In the genomic region with DNA sequence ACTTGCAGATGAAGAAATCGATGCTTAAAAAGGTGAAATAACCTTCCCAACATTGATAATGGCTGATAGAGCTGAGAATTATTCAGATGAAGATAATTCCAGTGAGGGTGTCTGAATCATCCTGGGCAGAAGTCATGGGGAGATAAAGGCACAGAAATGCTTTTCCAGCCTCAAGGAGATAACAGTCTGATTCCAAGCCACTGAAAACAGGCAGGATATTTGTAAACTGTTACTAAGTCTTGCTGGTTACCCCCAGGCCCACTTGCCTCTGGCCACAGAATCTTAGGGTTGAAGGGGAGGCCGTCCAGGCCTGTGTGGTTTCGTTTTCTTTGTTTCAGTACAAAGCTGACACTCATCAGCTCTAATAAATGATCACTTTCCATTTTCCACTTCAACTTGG, we compare ENCODE assay signal across 16 cellular contexts.
A peak's percentile ranks its signal among the peaks of the same experiment; 100 is the strongest.
DNase-seq lines count a peak whose midpoint lies in the region; ATAC-seq, FAIRE-seq and TF ChIP-seq lines count a peak whose summit lies in the region.
"Had no signal": no experiment of that assay in that cellular context is flagged by ENCODE, and none has a peak within 500 bp of the region (broad histone marks: within the 10 kb centered on the region; RNA-seq: fewer than 3 reads in every experiment).

No MANE protein-coding gene starts in this region.

- H3K9me2 ChIP-seq in Karpas-422 (replicated peaks; ENCODE audit: insufficient read depth, low read length) (no peaks in the 10 kb centered on the region), PC-9 (ENCODE audit: insufficient read depth) (no peaks in the 10 kb centered on the region)

- intact Hi-C loops in PC-9 (cut with micrococcal nuclease; ENCODE audit: unreplicated experiment) (no loop called here), body of pancreas (cut with DNase I) (no loop called here)

- peak overlapping the region; percentile 20 for H3K27ac ChIP-seq in Karpas-422 (ENCODE audit: low read length)
- H3K27ac ChIP-seq in PC-9: no peak overlapping the region
- H3K27ac ChIP-seq in body of pancreas: no peak overlapping the region
- H3K27ac ChIP-seq: BLaER1 had no signal

- no peaks in the 10 kb centered on the region for H3K9me3 ChIP-seq in Karpas-422 (ENCODE audit: low read length)
- no peaks in the 10 kb centered on the region for H3K9me3 ChIP-seq in PC-9 (ENCODE audit: insufficient read depth, low read depth)
- no peaks in the 10 kb centered on the region for H3K9me3 ChIP-seq in body of pancreas
- H3K9me3 ChIP-seq: BLaER1 had no signal

- H4K20me1 ChIP-seq in Karpas-422 (ENCODE audit: insufficient read depth, low read depth, low read length) (no peaks in the 10 kb centered on the region), PC-9 (ENCODE audit: insufficient read depth) (no peaks in the 10 kb centered on the region)
- H4K20me1 ChIP-seq: BLaER1 had no signal

- H3F3A ChIP-seq in PC-9 (ENCODE audit: insufficient read depth, low read depth): no peaks in the 10 kb centered on the region

- no TSS peak for BruUV-seq in PC-9 (replicated peaks; lab: Mats Ljungman, UMichigan)

- H3K9ac ChIP-seq in Karpas-422 (ENCODE audit: low read length): no peak overlapping the region
- H3K9ac ChIP-seq: BLaER1 had no signal

- H2AFZ ChIP-seq in Karpas-422 (ENCODE audit: low read length) (no peak overlapping the region), PC-9 (no peak overlapping the region)

- H3K27me3 ChIP-seq in Karpas-422 (ENCODE audit: low read length) (no peaks in the 10 kb centered on the region), PC-9 (ENCODE audit: insufficient read depth, low read depth) (no peaks in the 10 kb centered on the region), body of pancreas (no peaks in the 10 kb centered on the region)
- H3K27me3 ChIP-seq: BLaER1 had no signal

- H3K4me1 ChIP-seq in Karpas-422 (ENCODE audit: low read length) (peaks cover 46% of the 10 kb centered on the region), PC-9 (replicated peaks; ENCODE audit: insufficient read depth) (no peaks in the 10 kb centered on the region), body of pancreas (no peaks in the 10 kb centered on the region)

- DNase-seq in GM12892 (ENCODE audit: insufficient read length): no peak
- no peak for DNase-seq in Karpas-422
- peak; percentile 25 for DNase-seq in fibroblast of the aortic adventitia (ENCODE audit: low read depth)
- no peak for DNase-seq in mesenteric fat pad (ENCODE audit: low spot score)
- no peak for DNase-seq in PC-9
- no peak for DNase-seq in NCI-H2029 (lab: John Stamatoyannopoulos, UW)
- no peak for DNase-seq in body of pancreas
- DNase-seq: GOT3, left cardiac atrium, naive B cell, NCI-H1092 treated with DMSO at 0.1 percent for 48 hours, right cardiac atrium, T1000 had no signal

- no peak for TF ChIP-seq CTCF in fibroblast of the aortic adventitia (IDR thresholded peaks at IDR 0.05; ENCODE audit: insufficient read depth, low read length)
- TF ChIP-seq CTCF in PC-9 (conservative IDR thresholded peaks at IDR 0.05): no peak
- TF ChIP-seq CTCF in body of pancreas (IDR thresholded peaks at IDR 0.05): no peak

- TF ChIP-seq POLR2A in GM12892 (IDR thresholded peaks at IDR 0.05; ENCODE audit: low read depth, low read length): no peak
- no peak for TF ChIP-seq POLR2A in body of pancreas (IDR thresholded peaks at IDR 0.05)

- H3K36me3 ChIP-seq in Karpas-422 (ENCODE audit: insufficient read depth, low read length) (no peaks in the 10 kb centered on the region), PC-9 (ENCODE audit: low read depth) (no peaks in the 10 kb centered on the region), body of pancreas (replicated peaks in 1 of 2; ENCODE audit: insufficient read depth in 1 of 2, low read depth in 2 of 2) (no peaks in the 10 kb centered on the region)
- H3K36me3 ChIP-seq: BLaER1 had no signal

- H3K4me3 ChIP-seq in Karpas-422 (ENCODE audit: low read length): no peak overlapping the region
- H3K4me3 ChIP-seq in fibroblast of the aortic adventitia (ENCODE audit: low read depth, low read length): no peak overlapping the region
- no peak overlapping the region for H3K4me3 ChIP-seq in PC-9
- no peak overlapping the region for H3K4me3 ChIP-seq in body of pancreas
- H3K4me3 ChIP-seq: BLaER1 had no signal

- peak; percentile 92 for FAIRE-seq in GM12892 (lab: Jason Lieb, UNC)
- FAIRE-seq: HTR-8/SVneo had no signal

- ATAC-seq in GM21423 (IDR thresholded peaks at IDR 0.05; ENCODE audit: unreplicated experiment) (peak; percentile 51), body of pancreas (no peak)
- ATAC-seq: right cardiac atrium had no signal

- POLR2A ChIA-PET in PC-9 (lab: Charles Lee; ENCODE audit: unreplicated experiment): no interaction called here

- CTCF ChIA-PET in PC-9 (lab: Charles Lee): no interaction called here

- WGBS in body of pancreas, 2 donors: 61 to 88% methylated on average over 3 of the region's 3 CpGs

- H3K4me2 ChIP-seq in Karpas-422 (ENCODE audit: low read depth, low read length, poor library complexity, severe bottlenecking) (no peak overlapping the region), PC-9 (no peak overlapping the region)
- H3K4me2 ChIP-seq: BLaER1 had no signal

- peaks cover 86% of the 10 kb centered on the region for H3K79me2 ChIP-seq in Karpas-422 (ENCODE audit: low read length)
- no peaks in the 10 kb centered on the region for H3K79me2 ChIP-seq in PC-9 (ENCODE audit: low read depth)
